8 cellular contexts compared by ENCODE assay signal in genomic region chr5:178206166-178207101, GRCh38. TPM values are rescaled to one million over a fixed set of nuclear protein-coding genes. Genes with fewer than 3 reads are reported as not detected.
A peak's percentile ranks its signal among the peaks of the same experiment; 100 is the strongest.
DNase-seq lines count a peak whose midpoint lies in the region; TF ChIP-seq lines count a peak whose summit lies in the region.

No MANE protein-coding gene starts in this region.

- H3K27me3 ChIP-seq in Caco-2 (replicated peaks; ENCODE audit: control insufficient read depth, insufficient read depth, low read length), result no peaks in the 10 kb centered on the region
- no peaks in the 10 kb centered on the region for H3K27me3 ChIP-seq in OCI-LY3 (ENCODE audit: low read depth, low read length)
- no peaks in the 10 kb centered on the region for H3K27me3 ChIP-seq in neuron (ENCODE audit: insufficient read depth, low read length)

- H3K4me3 Mint-ChIP-seq in Caco-2 (ENCODE audit: unreplicated experiment) (peak overlapping the region; percentile 86), endothelial cell (ENCODE audit: unreplicated experiment) (peak overlapping the region; percentile 87)

- peak overlapping the region; percentile 88 for H3K9ac ChIP-seq in OCI-LY3 (ENCODE audit: low read length)

- H3K4me2 ChIP-seq in OCI-LY3 (ENCODE audit: low read length), result peak overlapping the region; percentile 94

- 0 out of 2 replicates have a peak overlapping the region, but pooled peaks have one; percentile 5 for H3K27ac ChIP-seq in OCI-LY3 (ENCODE audit: low read length)

- peak overlapping the region; percentile 84 for H3K27ac Mint-ChIP-seq in Caco-2 (ENCODE audit: unreplicated experiment)
- peak overlapping the region; percentile 33 for H3K27ac Mint-ChIP-seq in endothelial cell (ENCODE audit: unreplicated experiment)

- H3K4me1 Mint-ChIP-seq in Caco-2 (ENCODE audit: low read depth, unreplicated experiment) (peaks cover 18% of the 10 kb centered on the region), endothelial cell (ENCODE audit: unreplicated experiment) (peaks cover 32% of the 10 kb centered on the region)

- no peak for TF ChIP-seq CTCF in Caco-2 (IDR thresholded peaks at IDR 0.05; ENCODE audit: insufficient read depth in 1 of 2, low read depth in 1 of 2, low read length in 1 of 2, severe bottlenecking in 1 of 2, unreplicated experiment in 1 of 2)
- no peak for TF ChIP-seq CTCF in OCI-LY3 (IDR thresholded peaks at IDR 0.05; ENCODE audit: low read depth, low read length)
- no peak for TF ChIP-seq CTCF in endothelial cell (IDR thresholded peaks at IDR 0.05; ENCODE audit: unreplicated experiment)

- H2AFZ ChIP-seq in OCI-LY3 (ENCODE audit: low read depth, low read length), result no peak overlapping the region
- no peak overlapping the region for H2AFZ ChIP-seq in neuron (ENCODE audit: low read depth, low read length)

- no peak for DNase-seq in Caco-2
- no peak for DNase-seq in endothelial cell (ENCODE audit: low spot score)
- no peak for DNase-seq in NCI-H146 treated with DMSO at 0.1 percent for 48 hours (lab: John Stamatoyannopoulos, UW; ENCODE audit: unreplicated experiment)
- no peak for DNase-seq in SKM-1 treated with dmso at 0.1 percent for 144 hours (lab: John Stamatoyannopoulos, UW; ENCODE audit: unreplicated experiment)
- DNase-seq in NCI-H526 (lab: John Stamatoyannopoulos, UW), result no peak
- no peak for DNase-seq in activated CD4-positive, alpha-beta T cell treated with anti-CD3 and anti-CD28 coated beads, Interleukin-2, amount 50 U/mL, for 1 hour

- POLR2A ChIA-PET in Caco-2 (lab: Charles Lee), result no interaction called here

- H3K27me3 Mint-ChIP-seq in Caco-2 (ENCODE audit: insufficient read depth, unreplicated experiment) (peaks cover 2% of the 10 kb centered on the region), endothelial cell (ENCODE audit: unreplicated experiment) (peaks cover 15% of the 10 kb centered on the region)

- H3K4me3 ChIP-seq in Caco-2 (ENCODE audit: low read depth, low read length) (peak overlapping the region; percentile 93), OCI-LY3 (ENCODE audit: low read length) (peak overlapping the region; percentile 94), neuron (ENCODE audit: low read length) (peak overlapping the region; percentile 96)

- H3K36me3 ChIP-seq in Caco-2 (ENCODE audit: control insufficient read depth, insufficient read depth, low read length), result peaks cover 18% of the 10 kb centered on the region
- peaks cover 59% of the 10 kb centered on the region for H3K36me3 ChIP-seq in OCI-LY3 (replicated peaks; ENCODE audit: low read depth, low read length)
- peaks cover 60% of the 10 kb centered on the region for H3K36me3 ChIP-seq in neuron (ENCODE audit: insufficient read depth, low read length)

- H3K9me3 Mint-ChIP-seq in Caco-2 (ENCODE audit: unreplicated experiment), result no peaks in the 10 kb centered on the region
- no peaks in the 10 kb centered on the region for H3K9me3 Mint-ChIP-seq in endothelial cell (ENCODE audit: unreplicated experiment)

- H3K36me3 Mint-ChIP-seq in Caco-2 (ENCODE audit: insufficient read depth, unreplicated experiment), result peaks cover 73% of the 10 kb centered on the region
- H3K36me3 Mint-ChIP-seq in endothelial cell (ENCODE audit: low read depth, unreplicated experiment), result peaks cover 49% of the 10 kb centered on the region

- H4K20me1 ChIP-seq in OCI-LY3 (ENCODE audit: insufficient read depth, low read length), result peaks cover 59% of the 10 kb centered on the region

- BruUV-seq in Caco-2 (replicated peaks; lab: Mats Ljungman, UMichigan), result TSS peak; percentile 43

- intact Hi-C loops in Caco-2 (cut with micrococcal nuclease; ENCODE audit: unreplicated experiment), result no loop called here

- no peaks in the 10 kb centered on the region for H3K9me3 ChIP-seq in Caco-2
- H3K9me3 ChIP-seq in OCI-LY3 (ENCODE audit: insufficient read depth, low read length), result no peaks in the 10 kb centered on the region
- no peaks in the 10 kb centered on the region for H3K9me3 ChIP-seq in neuron (ENCODE audit: low read length)

- H3K79me2 ChIP-seq in OCI-LY3 (ENCODE audit: low read length), result peaks cover 85% of the 10 kb centered on the region

- H3K4me1 ChIP-seq in Caco-2, result peaks cover 9% of the 10 kb centered on the region; the same call in 1 of the 2 replicates
- H3K4me1 ChIP-seq in OCI-LY3 (ENCODE audit: low read length), result peaks cover 15% of the 10 kb centered on the region
- peaks cover 26% of the 10 kb centered on the region for H3K4me1 ChIP-seq in neuron (ENCODE audit: insufficient read depth, low read length)

- CTCF ChIA-PET in Caco-2 (lab: Charles Lee), result interaction anchor here (0.7 kb wide), 1 partner anchor 761 kb away, joined by 4 read pairs; no protein-coding TSS in a partner anchor

RNA-seq across cellular contexts. Expression of gene HNRNPAB, which starts 2.1 kb away (rescaled TPM):
- 286 and 295 TPM in 2 replicates for total RNA-seq in Caco-2 (2022)
- 162 TPM for total RNA-seq in endothelial cell (ENCODE audit: unreplicated experiment)

RNA-seq across cellular contexts. Expression of gene GMCL2, which starts 19.3 kb away (rescaled TPM):
- total RNA-seq in Caco-2 (2022) (not detected in 2 replicates), endothelial cell (ENCODE audit: unreplicated experiment) (not detected)

RNA-seq across cellular contexts. Expression of gene PHYKPL, which starts 26.2 kb away (rescaled TPM):
- total RNA-seq in Caco-2 (2022) (78.2 and 82.1 TPM in 2 replicates), endothelial cell (ENCODE audit: unreplicated experiment) (53.1 TPM)

RNA-seq across cellular contexts. Expression of gene NHP2, which starts 52.7 kb away (rescaled TPM):
- total RNA-seq in Caco-2 (2022) (127 and 142 TPM in 2 replicates), endothelial cell (ENCODE audit: unreplicated experiment) (84.7 TPM)
